ENCODE assay signal across 23 cellular contexts in the genomic region with DNA sequence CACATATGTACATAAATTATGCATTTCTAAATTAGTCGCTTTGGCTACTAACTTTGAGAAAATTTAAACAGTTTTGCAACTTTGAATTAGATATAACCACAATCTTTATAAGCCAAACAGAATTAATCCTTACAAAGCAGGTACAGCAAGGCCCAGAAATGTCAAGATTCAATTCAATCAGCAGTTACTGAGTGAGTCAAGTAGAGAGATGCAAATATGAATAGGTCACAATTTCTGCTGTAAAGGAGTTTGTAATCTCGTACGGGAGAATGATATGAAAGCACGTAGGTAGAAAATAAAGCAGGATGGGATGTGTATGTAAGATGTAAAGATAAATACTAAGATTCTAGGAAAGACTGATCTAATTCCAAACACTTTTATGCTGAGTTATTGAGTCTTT.
"Had no signal": no experiment of that assay in that cellular context is flagged by ENCODE, and none has a peak within 500 bp of the region (broad histone marks: within the 10 kb centered on the region; RNA-seq: fewer than 3 reads in every experiment).

No MANE protein-coding gene starts in this region.

- H3K9me3 ChIP-seq: body of pancreas, left ventricle myocardium inferior, right lobe of liver, thoracic aorta had no signal

- H3K27me3 Mint-ChIP-seq: type B pancreatic cell had no signal

- DNase-seq: activated CD4-positive, CD25-positive, alpha-beta regulatory T cell treated with anti-CD3 and anti-CD28 coated beads, Interleukin-2, amount 50 U/mL, for 72 hours; activated CD8-positive, alpha-beta memory T cell treated with anti-CD3 and anti-CD28 coated beads, Interleukin-2, amount 50 U/mL, for 48 hours; activated gamma-delta T cell; activated naive CD4-positive, alpha-beta T cell treated with anti-CD3 and anti-CD28 coated beads, Interleukin-2, amount 50 U/mL, for 16 hours; activated T-cell treated with anti-CD3 and anti-CD28 coated beads, Interleukin-2, amount 50 U/mL, for 48 hours; anterior cingulate cortex; body of pancreas; dermis blood vessel endothelial cell; effector CD8-positive, alpha-beta T cell; foreskin keratinocyte; left ventricle myocardium inferior; occipital lobe; right lobe of liver; small intestine; stimulated activated CD4-positive, alpha-beta T cell treated with anti-CD3 and anti-CD28 coated beads, Interleukin-2, amount 100 ng/mL, for 24 hours; stimulated activated naive CD4-positive, alpha-beta T cell; SW 1271; WERI-Rb-1 had no signal

- H3K27ac ChIP-seq: body of pancreas, foreskin keratinocyte, left ventricle myocardium inferior, right lobe of liver, SK-N-MC, thoracic aorta, WERI-Rb-1 had no signal

- H3K9me3 Mint-ChIP-seq: mesothelial cell of epicardium, neural crest cell, type B pancreatic cell had no signal

- H3K27ac Mint-ChIP-seq: type B pancreatic cell had no signal

- H3K4me1 ChIP-seq: body of pancreas, foreskin keratinocyte had no signal

- H3K27me3 ChIP-seq: body of pancreas, foreskin keratinocyte, right lobe of liver had no signal

- ATAC-seq: body of pancreas, foreskin keratinocyte, right lobe of liver had no signal

- H3K4me3 Mint-ChIP-seq: mesothelial cell of epicardium, neural crest cell, type B pancreatic cell had no signal

- H3K4me3 ChIP-seq: body of pancreas, left ventricle myocardium inferior, right lobe of liver, SK-N-MC, thoracic aorta had no signal

- FAIRE-seq: small intestine had no signal

- H3K36me3 ChIP-seq: WERI-Rb-1 had no signal
